ENCODE assay signal across 10 cellular contexts in the genomic region with DNA sequence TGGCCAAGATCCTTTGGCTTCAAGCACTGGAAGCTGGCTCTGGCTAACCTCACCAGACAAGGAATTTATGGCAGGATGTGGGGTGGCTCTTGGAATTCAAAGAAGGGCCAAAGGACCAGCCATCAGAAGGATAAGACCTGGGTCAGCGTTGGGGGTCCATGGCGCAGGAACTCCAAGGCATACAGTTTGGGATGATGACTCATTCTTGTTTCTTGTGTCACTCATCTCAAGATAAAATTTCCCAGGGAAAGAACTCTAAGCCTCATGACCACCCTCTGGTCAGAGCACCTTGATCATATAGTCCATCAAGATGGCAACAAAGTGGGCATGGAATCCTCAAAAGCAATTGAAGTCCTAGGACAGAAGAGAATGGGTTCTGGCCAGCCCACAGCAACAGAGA.
"Had no signal": no experiment of that assay in that cellular context is flagged by ENCODE, and none has a peak within 500 bp of the region (broad histone marks: within the 10 kb centered on the region; RNA-seq: fewer than 3 reads in every experiment).

No MANE protein-coding gene starts in this region.

- H3K9ac ChIP-seq: GM23248 had no signal

- DNase-seq: GM23248, GOT3, H7, HFFc6, KG1 had no signal

- H3K9me3 ChIP-seq: HAP-1 had no signal

- H3K4me3 Mint-ChIP-seq: HFFc6 had no signal

- H3K27me3 Mint-ChIP-seq: IgD-negative memory B cell had no signal

- FAIRE-seq: HepG2 had no signal

- H3K4me1 ChIP-seq: HAP-1 had no signal

- ATAC-seq: HCT116, HepG2 had no signal

- H3K4me3 ChIP-seq: GM23248, HAP-1 had no signal

- H3K27ac Mint-ChIP-seq: HFFc6, IgD-negative memory B cell had no signal

- H3K27ac ChIP-seq: GM23248, HL-60 had no signal

- H3K9me3 Mint-ChIP-seq: HFFc6, IgD-negative memory B cell had no signal

- H2AFZ ChIP-seq: GM23248 had no signal
